ENCODE assay signal across 28 cellular contexts in the genomic region with DNA sequence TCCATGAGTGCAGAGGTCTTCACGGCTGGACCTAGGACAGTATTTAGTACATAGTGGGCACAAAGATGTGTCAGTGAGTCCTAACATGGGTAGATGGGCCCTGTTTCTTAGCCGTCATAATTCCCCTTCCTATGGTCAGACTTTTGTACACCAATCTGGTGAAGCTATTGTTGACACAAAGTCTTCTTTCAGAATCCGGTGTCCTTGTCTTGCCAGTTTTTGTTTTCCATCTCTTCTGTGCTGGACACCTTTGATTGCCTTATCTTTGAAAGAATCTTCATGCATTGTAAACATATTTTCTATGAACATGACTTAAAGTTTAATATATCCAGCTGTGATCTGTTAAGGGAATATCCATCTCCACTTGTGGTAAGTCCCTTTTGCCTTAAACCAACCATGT.
"Had no signal": no experiment of that assay in that cellular context is flagged by ENCODE, and none has a peak within 500 bp of the region (broad histone marks: within the 10 kb centered on the region; RNA-seq: fewer than 3 reads in every experiment).

No MANE protein-coding gene starts in this region.

- H3K36me3 Mint-ChIP-seq: activated naive CD4-positive, alpha-beta T cell treated with anti-CD3 and anti-CD28 coated beads, Interleukin-2, amount 50 U/mL, for 24 hours; T-cell had no signal

- H3K9me3 Mint-ChIP-seq: activated B cell treated with CpG ODN at 0.5 μM for 24 hours; activated CD4-positive, alpha-beta T cell treated with anti-CD3 and anti-CD28 coated beads, Interleukin-2, amount 10 ng/mL, durations not matched to agents 24 days and 14 days; activated naive CD4-positive, alpha-beta T cell treated with anti-CD3 and anti-CD28 coated beads, Interleukin-2, amount 50 U/mL, for 24 hours; activated T-cell treated with anti-CD3 and anti-CD28 coated beads, Interleukin-2, amount 50 U/mL, for 24 hours; activated T-helper 1 cell treated with anti-CD3 and anti-CD28 coated beads, Interleukin-12 subunit alpha, Interleukin-12 subunit beta, Interleukin-2, Interleukin-4 antibody, amounts not matched to agents 30 ng/mL and 10 ng/mL and 1 ng/mL, durations not matched to agents 14 hours and 24 hours and 36 hours; T-cell had no signal

- DNase-seq: activated B cell treated with CpG ODN at 0.5 μM for 24 hours; activated CD4-positive, alpha-beta T cell treated with anti-CD3 and anti-CD28 coated beads for 1 hour; activated CD4-positive, alpha-beta T cell treated with anti-CD3 and anti-CD28 coated beads, Interleukin-2, amount 10 ng/mL, durations not matched to agents 24 days and 14 days; activated CD4-positive, alpha-beta T cell treated with anti-CD3 and anti-CD28 coated beads, Interleukin-2, amount 50 U/mL, for 48 hours; activated CD8-positive, alpha-beta memory T cell treated with anti-CD3 and anti-CD28 coated beads, Interleukin-2, amount 10 ng/mL, durations not matched to agents 7 days and 5 days; activated effector memory CD4-positive, alpha-beta T cell treated with Interleukin-2 at 50 U/mL for 16 hours; activated naive CD4-positive, alpha-beta T cell; activated T-cell treated with anti-CD3 and anti-CD28 coated beads, Interleukin-2, amount 50 U/mL, for 24 hours; aorta; body of pancreas; Kasumi-1; KBM-7; NCI-H1092; NCI-H1417; NCI-H1930; NCI-H2171; NCI-H2227 treated with DMSO at 0.1 percent for 48 hours; NCI-H526; NCI-H82; SIG-M5; T-cell; T-helper 2 cell; T1000 had no signal

- H3K9me3 ChIP-seq: body of pancreas had no signal

- H3K27me3 ChIP-seq: body of pancreas had no signal

- H3K27ac Mint-ChIP-seq: activated B cell treated with CpG ODN at 0.5 μM for 24 hours; activated CD4-positive, alpha-beta T cell treated with anti-CD3 and anti-CD28 coated beads, Interleukin-2, amount 10 ng/mL, durations not matched to agents 24 days and 14 days; activated CD8-positive, alpha-beta memory T cell treated with anti-CD3 and anti-CD28 coated beads, Interleukin-2, amount 10 ng/mL, durations not matched to agents 7 days and 5 days; activated naive CD4-positive, alpha-beta T cell treated with anti-CD3 and anti-CD28 coated beads, Interleukin-2, amount 50 U/mL, for 24 hours; activated T-cell treated with anti-CD3 and anti-CD28 coated beads, Interleukin-2, amount 50 U/mL, for 24 hours; activated T-helper 1 cell treated with anti-CD3 and anti-CD28 coated beads, Interleukin-12 subunit alpha, Interleukin-12 subunit beta, Interleukin-2, Interleukin-4 antibody, amounts not matched to agents 30 ng/mL and 10 ng/mL and 1 ng/mL, durations not matched to agents 14 hours and 24 hours and 36 hours; T-cell had no signal

- H3K27me3 Mint-ChIP-seq: activated B cell treated with CpG ODN at 0.5 μM for 24 hours; activated naive CD4-positive, alpha-beta T cell treated with anti-CD3 and anti-CD28 coated beads, Interleukin-2, amount 50 U/mL, for 24 hours; T-cell had no signal

- FAIRE-seq: bronchial epithelial cell, TTC549 had no signal

- H3K4me3 ChIP-seq: body of pancreas, SK-N-MC had no signal

- H3K4me3 Mint-ChIP-seq: activated B cell treated with CpG ODN at 0.5 μM for 24 hours; activated CD4-positive, alpha-beta T cell treated with anti-CD3 and anti-CD28 coated beads, Interleukin-2, amount 10 ng/mL, durations not matched to agents 24 days and 14 days; activated CD8-positive, alpha-beta memory T cell treated with anti-CD3 and anti-CD28 coated beads, Interleukin-2, amount 10 ng/mL, durations not matched to agents 7 days and 5 days; activated naive CD4-positive, alpha-beta T cell treated with anti-CD3 and anti-CD28 coated beads, Interleukin-2, amount 50 U/mL, for 24 hours; activated T-cell treated with anti-CD3 and anti-CD28 coated beads, Interleukin-2, amount 50 U/mL, for 24 hours; activated T-helper 1 cell treated with anti-CD3 and anti-CD28 coated beads, Interleukin-12 subunit alpha, Interleukin-12 subunit beta, Interleukin-2, Interleukin-4 antibody, amounts not matched to agents 30 ng/mL and 10 ng/mL and 1 ng/mL, durations not matched to agents 14 hours and 24 hours and 36 hours; T-cell had no signal

- ATAC-seq: activated CD8-positive, alpha-beta memory T cell treated with anti-CD3 and anti-CD28 coated beads, Interleukin-2, amount 10 ng/mL, durations not matched to agents 7 days and 5 days; body of pancreas; T-cell had no signal

- H3K27ac ChIP-seq: body of pancreas, SK-N-MC had no signal
